In genomic region chr4:44760142-44760898, GRCh38 we compare ENCODE assay signal across 8 cellular contexts. TPM values are rescaled to one million over a fixed set of nuclear protein-coding genes. Genes with fewer than 3 reads are reported as not detected.
DNase-seq lines count a peak whose midpoint lies in the region; ATAC-seq and TF ChIP-seq lines count a peak whose summit lies in the region.

No MANE protein-coding gene starts in this region.

- peak; percentile 30 for ATAC-seq in activated CD8-positive, alpha-beta memory T cell treated with anti-CD3 and anti-CD28 coated beads, Interleukin-2, amount 10 ng/mL, durations not matched to agents 7 days and 5 days
- ATAC-seq in heart left ventricle = peak; percentile 37 to 83 (median 68)

- H3K27ac Mint-ChIP-seq in activated CD8-positive, alpha-beta memory T cell treated with anti-CD3 and anti-CD28 coated beads, Interleukin-2, amount 10 ng/mL, durations not matched to agents 7 days and 5 days = no peak overlapping the region

- TF ChIP-seq CTCF in HFF-Myc (IDR thresholded peaks at IDR 0.05; ENCODE audit: low read depth, low read length, missing control alignments) (peak; percentile 27), WI38 (IDR thresholded peaks at IDR 0.05; ENCODE audit: low read depth, low read length) (peak; percentile 18; the same call in 1 of the 2 replicates), heart left ventricle (IDR thresholded peaks at IDR 0.05) (peak; percentile 30 to 62 (median 48)), spleen (IDR thresholded peaks at IDR 0.05 in 8 of 11, conservative IDR thresholded peaks at IDR 0.05 in 3 of 11) (peak in 8 of 11 experiments; percentile 25 to 64 (median 52))

- intact Hi-C loops in heart left ventricle (cut with DNase I) (loop anchor here (2.0 to 10.0 kb wide), 15 partner anchors 56 to 1514 kb away; no protein-coding TSS in a partner anchor), spleen (cut with DNase I; ENCODE audit: low total_unique reads) (no loop called here)

- H3K27ac ChIP-seq in heart left ventricle = peak overlapping the region in 1 of 12 donors; percentile 16
- H3K27ac ChIP-seq in spleen = no peak overlapping the region

- no peaks in the 10 kb centered on the region for H3K4me1 Mint-ChIP-seq in activated CD8-positive, alpha-beta memory T cell treated with anti-CD3 and anti-CD28 coated beads, Interleukin-2, amount 10 ng/mL, durations not matched to agents 7 days and 5 days

- H3K4me1 ChIP-seq in heart left ventricle (peaks cover 0 to 4% (median 0%) of the 10 kb centered on the region in 12 donors), spleen (peaks cover 0 to 4% (median 0%) of the 10 kb centered on the region in 6 donors)

- H3K36me3 ChIP-seq in heart left ventricle (no peaks in the 10 kb centered on the region), spleen (no peaks in the 10 kb centered on the region)

- DNase-seq in activated CD8-positive, alpha-beta memory T cell treated with anti-CD3 and anti-CD28 coated beads, Interleukin-2, amount 10 ng/mL, durations not matched to agents 7 days and 5 days = no peak
- DNase-seq in activated CD8-positive, alpha-beta memory T cell treated with anti-CD3 and anti-CD28 coated beads, Interleukin-2, amount 50 U/mL, for 48 hours = no peak
- DNase-seq in HFF-Myc (ENCODE audit: extremely low read depth, low read depth) (peak; percentile 9), NCI-H1105 (lab: John Stamatoyannopoulos, UW) (peak; percentile 7), heart left ventricle (no peak), spleen (no peak)
- DNase-seq in activated effector memory CD4-positive, alpha-beta T cell treated with Interleukin-2 at 50 U/mL for 16 hours = no peak

- H3K4me3 Mint-ChIP-seq in activated CD8-positive, alpha-beta memory T cell treated with anti-CD3 and anti-CD28 coated beads, Interleukin-2, amount 10 ng/mL, durations not matched to agents 7 days and 5 days = no peak overlapping the region

- no peaks in the 10 kb centered on the region for H3K27me3 ChIP-seq in heart left ventricle
- peaks cover 0 to 8% (median 0%) of the 10 kb centered on the region in 7 donors for H3K27me3 ChIP-seq in spleen (replicated peaks in 1 of 7)

- H3K36me3 Mint-ChIP-seq in activated CD8-positive, alpha-beta memory T cell treated with anti-CD3 and anti-CD28 coated beads, Interleukin-2, amount 10 ng/mL, durations not matched to agents 7 days and 5 days = no peaks in the 10 kb centered on the region

- WGBS in heart left ventricle, 4 donors = 25 to 31% (median 28%) methylated on average over 8 of the region's 8 CpGs
- 29 to 34% (median 31%) methylated on average over 8 of the region's 8 CpGs for WGBS in spleen, 5 donors

- H3K9me3 Mint-ChIP-seq in activated CD8-positive, alpha-beta memory T cell treated with anti-CD3 and anti-CD28 coated beads, Interleukin-2, amount 10 ng/mL, durations not matched to agents 7 days and 5 days (ENCODE audit: low read depth) = no peaks in the 10 kb centered on the region

- H3K27me3 Mint-ChIP-seq in activated CD8-positive, alpha-beta memory T cell treated with anti-CD3 and anti-CD28 coated beads, Interleukin-2, amount 10 ng/mL, durations not matched to agents 7 days and 5 days = peaks cover 20% of the 10 kb centered on the region

- H3K4me3 ChIP-seq in HFF-Myc (replicated peaks; ENCODE audit: low read depth, low read length) = no peak overlapping the region
- H3K4me3 ChIP-seq in WI38 (ENCODE audit: low read depth, low read length) = no peak overlapping the region
- no peak overlapping the region for H3K4me3 ChIP-seq in heart left ventricle
- no peak overlapping the region for H3K4me3 ChIP-seq in spleen

- TF ChIP-seq POLR2A in heart left ventricle (IDR thresholded peaks at IDR 0.05) = no peak
- TF ChIP-seq POLR2A in spleen (IDR thresholded peaks at IDR 0.05) = no peak

- H3K9me3 ChIP-seq in heart left ventricle (no peaks in the 10 kb centered on the region), spleen (no peaks in the 10 kb centered on the region)

- CTCF ChIA-PET in activated CD8-positive, alpha-beta memory T cell treated with anti-CD3 and anti-CD28 coated beads, Interleukin-2, amount 10 ng/mL, durations not matched to agents 7 days and 5 days (lab: Charles Lee) = interaction anchor here (0.7 to 1.5 kb wide), 2 partner anchors 9 to 66 kb away, joined by 3 to 4 read pairs; no protein-coding TSS in a partner anchor

RNA-seq across cellular contexts. Expression of gene GNPDA2, which starts 34.0 kb away (rescaled TPM):
- 10 to 100 TPM in 1 of 2 experiments, 1 to 10 TPM in 1; 9.7 to 13.1 TPM for total RNA-seq in activated CD8-positive, alpha-beta memory T cell treated with anti-CD3 and anti-CD28 coated beads, Interleukin-2, amount 10 ng/mL, durations not matched to agents 7 days and 5 days
- total RNA-seq in heart left ventricle (10 to 100 TPM in 7 of 9 donors, 1 to 10 TPM in 2; 8.7 to 20.0 (median 12.5) TPM), spleen (10 to 100 TPM; 10.2 to 18.8 (median 14.8) TPM)
- polyA plus RNA-seq in heart left ventricle (10 to 100 TPM in 1 of 2 donors, 1 to 10 TPM in 1; 8.6 to 15.1 TPM), spleen (10 to 100 TPM; 10.5 to 11.0 (median 10.7) TPM)

Comparison
In these comparisons a context has a peak if more than half of its experiments do, and no peak if none do; other contexts are left out.
1. DNase-seq: peak in HFF-Myc (single experiment) and NCI-H1105 (single experiment); none in activated CD8-positive, alpha-beta memory T cell treated with anti-CD3 and anti-CD28 coated beads, Interleukin-2, amount 10 ng/mL, durations not matched to agents 7 days and 5 days (single experiment), activated CD8-positive, alpha-beta memory T cell treated with anti-CD3 and anti-CD28 coated beads, Interleukin-2, amount 50 U/mL, for 48 hours (single experiment), heart left ventricle (0 of 5), spleen (single experiment) and activated effector memory CD4-positive, alpha-beta T cell treated with Interleukin-2 at 50 U/mL for 16 hours (single experiment).
2. Peak in every context shown above with its lines, with median percentiles within 50 percentile points of each other: CTCF ChIP-seq.